ENCODE assay signal across 8 cellular contexts in genomic region chr1:61081637-61082335, GRCh38. TPM values are rescaled to one million over a fixed set of nuclear protein-coding genes. Genes with fewer than 3 reads are reported as not detected.
A peak's percentile ranks its signal among the peaks of the same experiment; 100 is the strongest.
DNase-seq lines count a peak whose midpoint lies in the region; ATAC-seq and TF ChIP-seq lines count a peak whose summit lies in the region.

No MANE protein-coding gene starts in this region.

- H3K9ac ChIP-seq in endodermal cell (ENCODE audit: extremely low read depth, low read length, poor library complexity, severe bottlenecking), result no peak overlapping the region

- WGBS in endodermal cell (ENCODE audit: insufficient coverage in 1 of 2, insufficient read length in 1 of 2), 2 experiments, result 2 to 3% methylated on average over 5 to 33 of the region's 47 CpGs

- H3K27ac Mint-ChIP-seq in endodermal cell, result no peak overlapping the region
- H3K27ac Mint-ChIP-seq in stimulated activated naive CD8-positive, alpha-beta T cell treated with anti-CD3 and anti-CD28 coated beads, Interleukin-15, Interleukin-2, amounts not matched to agents 100 ng/mL and 50 ng/mL, for 24 hours, result no peak overlapping the region

- no peak for TF ChIP-seq CTCF in endodermal cell (conservative IDR thresholded peaks at IDR 0.05)

- DNase-seq in G401 (ENCODE audit: low spot score), result peak; percentile 61
- peak; percentile 33 for DNase-seq in NCI-H226
- peak; percentile 76 for DNase-seq in activated CD8-positive, alpha-beta memory T cell treated with anti-CD3 and anti-CD28 coated beads, Interleukin-2, amount 50 U/mL, for 48 hours
- DNase-seq in endodermal cell, result peak; percentile 83

- no peaks in the 10 kb centered on the region for H3K36me3 ChIP-seq in endodermal cell (ENCODE audit: control insufficient read depth, insufficient read depth, low read length)

- peak overlapping the region; percentile 75 for H3K4me3 ChIP-seq in endodermal cell (ENCODE audit: low read length)
- peak overlapping the region; percentile 39 for H3K4me3 ChIP-seq in mononuclear cell (ENCODE audit: low read length)

- no peak for ATAC-seq in GM19351 (IDR thresholded peaks at IDR 0.05; ENCODE audit: unreplicated experiment)
- no peak for ATAC-seq in HG02981 (IDR thresholded peaks at IDR 0.05; ENCODE audit: unreplicated experiment)

- peaks cover 76% of the 10 kb centered on the region for H3K27me3 ChIP-seq in endodermal cell (ENCODE audit: control insufficient read depth, insufficient read depth, low read length, poor library complexity, severe bottlenecking)
- peaks cover 19% of the 10 kb centered on the region for H3K27me3 ChIP-seq in mononuclear cell (ENCODE audit: insufficient read depth, low read length)

- H3K4me1 ChIP-seq in endodermal cell (ENCODE audit: control insufficient read depth, insufficient read depth, low read length), result peaks cover 2% of the 10 kb centered on the region
- H3K4me1 ChIP-seq in mononuclear cell (ENCODE audit: insufficient read depth, low read length), result peaks cover 45% of the 10 kb centered on the region

- peak overlapping the region; percentile 74 for H3K4me3 Mint-ChIP-seq in endodermal cell
- H3K4me3 Mint-ChIP-seq in stimulated activated naive CD8-positive, alpha-beta T cell treated with anti-CD3 and anti-CD28 coated beads, Interleukin-15, Interleukin-2, amounts not matched to agents 100 ng/mL and 50 ng/mL, for 24 hours, result peak overlapping the region; percentile 75

- no peak overlapping the region for H3K27ac ChIP-seq in endodermal cell (ENCODE audit: low read depth, low read length)

- H3K36me3 Mint-ChIP-seq in endodermal cell (ENCODE audit: low read depth), result no peaks in the 10 kb centered on the region
- no peaks in the 10 kb centered on the region for H3K36me3 Mint-ChIP-seq in stimulated activated naive CD8-positive, alpha-beta T cell treated with anti-CD3 and anti-CD28 coated beads, Interleukin-15, Interleukin-2, amounts not matched to agents 100 ng/mL and 50 ng/mL, for 24 hours (ENCODE audit: low read depth)

- in situ Hi-C loops in G401 (cut with HindIII; ENCODE audit: low sequenced_read_pairs), result no loop called here

- no peaks in the 10 kb centered on the region for H3K9me3 ChIP-seq in endodermal cell (ENCODE audit: control insufficient read depth, low read length)
- H3K9me3 ChIP-seq in mononuclear cell (ENCODE audit: low read depth, low read length), result no peaks in the 10 kb centered on the region

- H3K9me3 Mint-ChIP-seq in endodermal cell, result no peaks in the 10 kb centered on the region
- H3K9me3 Mint-ChIP-seq in stimulated activated naive CD8-positive, alpha-beta T cell treated with anti-CD3 and anti-CD28 coated beads, Interleukin-15, Interleukin-2, amounts not matched to agents 100 ng/mL and 50 ng/mL, for 24 hours, result no peaks in the 10 kb centered on the region

- H3K27me3 Mint-ChIP-seq in endodermal cell (ENCODE audit: insufficient read depth), result peaks cover 68% of the 10 kb centered on the region
- H3K27me3 Mint-ChIP-seq in stimulated activated naive CD8-positive, alpha-beta T cell treated with anti-CD3 and anti-CD28 coated beads, Interleukin-15, Interleukin-2, amounts not matched to agents 100 ng/mL and 50 ng/mL, for 24 hours, result peaks cover 44% of the 10 kb centered on the region

- H3K4me1 Mint-ChIP-seq in endodermal cell, result peaks cover 19% of the 10 kb centered on the region
- H3K4me1 Mint-ChIP-seq in stimulated activated naive CD8-positive, alpha-beta T cell treated with anti-CD3 and anti-CD28 coated beads, Interleukin-15, Interleukin-2, amounts not matched to agents 100 ng/mL and 50 ng/mL, for 24 hours (ENCODE audit: low read depth), result peaks cover 47% of the 10 kb centered on the region

RNA-seq across cellular contexts. Expression of gene NFIA, which starts 0.6 kb away (rescaled TPM):
- 0.37 and 0.47 TPM in 2 replicates for total RNA-seq in G401 (2014; rRNA removed; shearing (Covaris generic))
- total RNA-seq in endodermal cell (1 to 10 TPM; 2.3 to 3.8 TPM), mononuclear cell (3.5 TPM)
- polyA plus RNA-seq in endodermal cell (2013, experiment 1 of 2), result 3.7 TPM
- 5.1 TPM for polyA plus RNA-seq in endodermal cell (2013, experiment 2 of 2)

Comparison
In these comparisons a context has a peak if more than half of its experiments do, and no peak if none do; other contexts are left out.
1. DNase-seq: peak in every context shown above with its lines; median percentile 83 in endodermal cell; 76 in activated CD8-positive, alpha-beta memory T cell treated with anti-CD3 and anti-CD28 coated beads, Interleukin-2, amount 50 U/mL, for 48 hours; 61 in G401; 33 in NCI-H226.